Comparison of ENCODE assay signal across 10 cellular contexts in the genomic region with DNA sequence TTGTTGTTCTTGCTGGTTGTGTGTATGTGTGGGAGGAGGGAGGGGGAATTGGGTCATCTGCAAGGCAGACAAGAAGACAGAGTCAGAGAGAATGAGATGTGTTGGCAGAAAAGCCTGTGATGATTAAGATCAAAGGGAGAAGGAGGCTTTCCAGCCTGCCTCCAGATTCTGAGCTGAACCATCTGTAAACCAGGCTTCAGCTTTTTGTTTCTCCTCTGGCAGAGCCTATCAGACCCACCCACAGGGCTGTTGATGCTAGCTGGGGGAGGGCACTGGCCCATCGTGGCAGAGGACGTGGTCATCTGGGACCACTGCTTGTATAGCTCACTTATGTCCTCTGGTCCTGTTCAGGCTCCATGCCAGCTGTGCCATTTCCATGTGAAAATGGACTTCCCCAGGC. TPM values are rescaled to one million over a fixed set of nuclear protein-coding genes. Genes with fewer than 3 reads are reported as not detected.
DNase-seq lines count a peak whose midpoint lies in the region; ATAC-seq and TF ChIP-seq lines count a peak whose summit lies in the region.
"Had no signal": no experiment of that assay in that cellular context is flagged by ENCODE, and none has a peak within 500 bp of the region (broad histone marks: within the 10 kb centered on the region; RNA-seq: fewer than 3 reads in every experiment).

No MANE protein-coding gene starts in this region.

- H3K4me3 ChIP-seq in tibial nerve: no peak overlapping the region

- H3K27ac ChIP-seq in tibial nerve: peak overlapping the region in 3 of 4 donors; percentile 50 to 59 (median 57)

- 7 to 67% methylated on average over 2 of the region's 2 CpGs for WGBS in tibial nerve, 2 donors

- no peaks in the 10 kb centered on the region for H3K9me3 ChIP-seq in tibial nerve

- ATAC-seq in GM21737 (IDR thresholded peaks at IDR 0.05; ENCODE audit: unreplicated experiment) (no peak), HG03342 (IDR thresholded peaks at IDR 0.05; ENCODE audit: unreplicated experiment) (no peak)

- no peaks in the 10 kb centered on the region for H3K27me3 ChIP-seq in tibial nerve

- TF ChIP-seq EP300 in tibial nerve (IDR thresholded peaks at IDR 0.05): no peak

- DNase-seq in activated gamma-delta T cell treated with anti-CD3 and anti-CD28 coated beads, Interleukin-2, amount 50 U/mL, for 16 hours (ENCODE audit: low read depth): peak; percentile 11
- DNase-seq in activated gamma-delta T cell treated with Interleukin-2 at 50 U/mL for 16 hours (no peak), kidney glomerular epithelial cell (lab: John Stamatoyannopoulos, UW) (peak; percentile 37), tibial nerve (ENCODE audit: low spot score in 2 of 2) (no peak), DMS53 treated with DMSO at 0.1 percent for 48 hours (lab: John Stamatoyannopoulos, UW; ENCODE audit: unreplicated experiment) (no peak)
- peak; percentile 57 for DNase-seq in activated naive CD4-positive, alpha-beta T cell treated with anti-CD3 and anti-CD28 coated beads, Interleukin-2, amount 50 U/mL, for 16 hours
- DNase-seq: left cardiac atrium had no signal

- H3K36me3 ChIP-seq in tibial nerve: no peaks in the 10 kb centered on the region

- no peak for TF ChIP-seq POLR2A in tibial nerve (IDR thresholded peaks at IDR 0.05)

- TF ChIP-seq CTCF in tibial nerve (IDR thresholded peaks at IDR 0.05): no peak

- H3K4me1 ChIP-seq in tibial nerve: peaks cover 0 to 8% (median under 1%) of the 10 kb centered on the region in 4 donors

RNA-seq across cellular contexts. Expression of a gene that starts 27.6 kb away (rescaled TPM):
- total RNA-seq in tibial nerve: 100 to 1,000 TPM; 228 to 558 (median 364) TPM

RNA-seq across cellular contexts. Expression of a gene that starts 45.4 kb away (rescaled TPM):
- 100 to 1,000 TPM in 1 of 4 donors, 10 to 100 TPM in 3; 41.4 to 108 (median 62.1) TPM for total RNA-seq in tibial nerve
- total RNA-seq: B cell had no signal

Comparison
In these comparisons a context has a peak if more than half of its experiments do, and no peak if none do; other contexts are left out.
1. DNase-seq: peak in activated gamma-delta T cell treated with anti-CD3 and anti-CD28 coated beads, Interleukin-2, amount 50 U/mL, for 16 hours (single experiment), activated naive CD4-positive, alpha-beta T cell treated with anti-CD3 and anti-CD28 coated beads, Interleukin-2, amount 50 U/mL, for 16 hours (single experiment) and kidney glomerular epithelial cell (single experiment); none in activated gamma-delta T cell treated with Interleukin-2 at 50 U/mL for 16 hours (single experiment), tibial nerve (0 of 2) and DMS53 treated with DMSO at 0.1 percent for 48 hours (single experiment).